Comparison of ENCODE assay signal across 1 cellular context in the genomic region with DNA sequence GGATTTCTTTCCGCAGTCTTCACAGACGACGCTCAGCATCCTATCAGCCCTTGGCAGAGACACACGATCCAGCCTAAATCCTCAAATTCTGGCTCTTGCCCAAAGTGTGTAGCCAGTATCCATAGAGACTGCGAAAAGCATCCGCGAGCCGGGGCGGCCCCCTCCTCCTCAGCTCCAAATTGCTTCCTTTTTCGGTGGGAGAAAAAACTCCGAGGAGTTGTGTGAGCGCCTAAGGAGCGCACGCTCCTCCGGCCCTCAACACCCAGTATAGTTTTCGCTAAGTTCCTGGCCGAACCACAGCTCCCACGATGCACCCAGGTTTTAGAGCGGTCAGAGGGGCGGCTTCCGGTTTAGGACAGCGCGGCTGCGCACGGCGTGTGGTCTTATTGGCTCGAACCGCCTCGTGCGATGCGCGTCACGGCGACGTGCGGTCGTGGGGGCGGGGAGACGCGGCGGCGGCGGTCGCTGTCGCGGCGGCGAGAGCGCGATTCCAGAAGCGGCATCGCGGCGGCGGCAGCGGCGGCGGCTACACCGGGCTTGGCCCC.
TF ChIP-seq lines count a peak whose summit lies in the region.

A gene with protein sequence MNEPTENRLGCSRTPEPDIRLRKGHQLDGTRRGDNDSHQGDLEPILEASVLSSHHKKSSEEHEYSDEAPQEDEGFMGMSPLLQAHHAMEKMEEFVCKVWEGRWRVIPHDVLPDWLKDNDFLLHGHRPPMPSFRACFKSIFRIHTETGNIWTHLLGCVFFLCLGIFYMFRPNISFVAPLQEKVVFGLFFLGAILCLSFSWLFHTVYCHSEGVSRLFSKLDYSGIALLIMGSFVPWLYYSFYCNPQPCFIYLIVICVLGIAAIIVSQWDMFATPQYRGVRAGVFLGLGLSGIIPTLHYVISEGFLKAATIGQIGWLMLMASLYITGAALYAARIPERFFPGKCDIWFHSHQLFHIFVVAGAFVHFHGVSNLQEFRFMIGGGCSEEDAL (plus strand): TSS at position 493 of the 545 bp plus-strand sequence. CDS start 63,274 bp downstream, outside the sequence.

TF ChIP-seq in K562, 482 proteins besides CTCF, POLR2A, EP300 and RAD21 (continued from another document and continues in another):
- TF ChIP-seq, protein P1, sequence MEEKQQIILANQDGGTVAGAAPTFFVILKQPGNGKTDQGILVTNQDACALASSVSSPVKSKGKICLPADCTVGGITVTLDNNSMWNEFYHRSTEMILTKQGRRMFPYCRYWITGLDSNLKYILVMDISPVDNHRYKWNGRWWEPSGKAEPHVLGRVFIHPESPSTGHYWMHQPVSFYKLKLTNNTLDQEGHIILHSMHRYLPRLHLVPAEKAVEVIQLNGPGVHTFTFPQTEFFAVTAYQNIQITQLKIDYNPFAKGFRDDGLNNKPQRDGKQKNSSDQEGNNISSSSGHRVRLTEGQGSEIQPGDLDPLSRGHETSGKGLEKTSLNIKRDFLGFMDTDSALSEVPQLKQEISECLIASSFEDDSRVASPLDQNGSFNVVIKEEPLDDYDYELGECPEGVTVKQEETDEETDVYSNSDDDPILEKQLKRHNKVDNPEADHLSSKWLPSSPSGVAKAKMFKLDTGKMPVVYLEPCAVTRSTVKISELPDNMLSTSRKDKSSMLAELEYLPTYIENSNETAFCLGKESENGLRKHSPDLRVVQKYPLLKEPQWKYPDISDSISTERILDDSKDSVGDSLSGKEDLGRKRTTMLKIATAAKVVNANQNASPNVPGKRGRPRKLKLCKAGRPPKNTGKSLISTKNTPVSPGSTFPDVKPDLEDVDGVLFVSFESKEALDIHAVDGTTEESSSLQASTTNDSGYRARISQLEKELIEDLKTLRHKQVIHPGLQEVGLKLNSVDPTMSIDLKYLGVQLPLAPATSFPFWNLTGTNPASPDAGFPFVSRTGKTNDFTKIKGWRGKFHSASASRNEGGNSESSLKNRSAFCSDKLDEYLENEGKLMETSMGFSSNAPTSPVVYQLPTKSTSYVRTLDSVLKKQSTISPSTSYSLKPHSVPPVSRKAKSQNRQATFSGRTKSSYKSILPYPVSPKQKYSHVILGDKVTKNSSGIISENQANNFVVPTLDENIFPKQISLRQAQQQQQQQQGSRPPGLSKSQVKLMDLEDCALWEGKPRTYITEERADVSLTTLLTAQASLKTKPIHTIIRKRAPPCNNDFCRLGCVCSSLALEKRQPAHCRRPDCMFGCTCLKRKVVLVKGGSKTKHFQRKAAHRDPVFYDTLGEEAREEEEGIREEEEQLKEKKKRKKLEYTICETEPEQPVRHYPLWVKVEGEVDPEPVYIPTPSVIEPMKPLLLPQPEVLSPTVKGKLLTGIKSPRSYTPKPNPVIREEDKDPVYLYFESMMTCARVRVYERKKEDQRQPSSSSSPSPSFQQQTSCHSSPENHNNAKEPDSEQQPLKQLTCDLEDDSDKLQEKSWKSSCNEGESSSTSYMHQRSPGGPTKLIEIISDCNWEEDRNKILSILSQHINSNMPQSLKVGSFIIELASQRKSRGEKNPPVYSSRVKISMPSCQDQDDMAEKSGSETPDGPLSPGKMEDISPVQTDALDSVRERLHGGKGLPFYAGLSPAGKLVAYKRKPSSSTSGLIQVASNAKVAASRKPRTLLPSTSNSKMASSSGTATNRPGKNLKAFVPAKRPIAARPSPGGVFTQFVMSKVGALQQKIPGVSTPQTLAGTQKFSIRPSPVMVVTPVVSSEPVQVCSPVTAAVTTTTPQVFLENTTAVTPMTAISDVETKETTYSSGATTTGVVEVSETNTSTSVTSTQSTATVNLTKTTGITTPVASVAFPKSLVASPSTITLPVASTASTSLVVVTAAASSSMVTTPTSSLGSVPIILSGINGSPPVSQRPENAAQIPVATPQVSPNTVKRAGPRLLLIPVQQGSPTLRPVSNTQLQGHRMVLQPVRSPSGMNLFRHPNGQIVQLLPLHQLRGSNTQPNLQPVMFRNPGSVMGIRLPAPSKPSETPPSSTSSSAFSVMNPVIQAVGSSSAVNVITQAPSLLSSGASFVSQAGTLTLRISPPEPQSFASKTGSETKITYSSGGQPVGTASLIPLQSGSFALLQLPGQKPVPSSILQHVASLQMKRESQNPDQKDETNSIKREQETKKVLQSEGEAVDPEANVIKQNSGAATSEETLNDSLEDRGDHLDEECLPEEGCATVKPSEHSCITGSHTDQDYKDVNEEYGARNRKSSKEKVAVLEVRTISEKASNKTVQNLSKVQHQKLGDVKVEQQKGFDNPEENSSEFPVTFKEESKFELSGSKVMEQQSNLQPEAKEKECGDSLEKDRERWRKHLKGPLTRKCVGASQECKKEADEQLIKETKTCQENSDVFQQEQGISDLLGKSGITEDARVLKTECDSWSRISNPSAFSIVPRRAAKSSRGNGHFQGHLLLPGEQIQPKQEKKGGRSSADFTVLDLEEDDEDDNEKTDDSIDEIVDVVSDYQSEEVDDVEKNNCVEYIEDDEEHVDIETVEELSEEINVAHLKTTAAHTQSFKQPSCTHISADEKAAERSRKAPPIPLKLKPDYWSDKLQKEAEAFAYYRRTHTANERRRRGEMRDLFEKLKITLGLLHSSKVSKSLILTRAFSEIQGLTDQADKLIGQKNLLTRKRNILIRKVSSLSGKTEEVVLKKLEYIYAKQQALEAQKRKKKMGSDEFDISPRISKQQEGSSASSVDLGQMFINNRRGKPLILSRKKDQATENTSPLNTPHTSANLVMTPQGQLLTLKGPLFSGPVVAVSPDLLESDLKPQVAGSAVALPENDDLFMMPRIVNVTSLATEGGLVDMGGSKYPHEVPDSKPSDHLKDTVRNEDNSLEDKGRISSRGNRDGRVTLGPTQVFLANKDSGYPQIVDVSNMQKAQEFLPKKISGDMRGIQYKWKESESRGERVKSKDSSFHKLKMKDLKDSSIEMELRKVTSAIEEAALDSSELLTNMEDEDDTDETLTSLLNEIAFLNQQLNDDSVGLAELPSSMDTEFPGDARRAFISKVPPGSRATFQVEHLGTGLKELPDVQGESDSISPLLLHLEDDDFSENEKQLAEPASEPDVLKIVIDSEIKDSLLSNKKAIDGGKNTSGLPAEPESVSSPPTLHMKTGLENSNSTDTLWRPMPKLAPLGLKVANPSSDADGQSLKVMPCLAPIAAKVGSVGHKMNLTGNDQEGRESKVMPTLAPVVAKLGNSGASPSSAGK (IDR thresholded peaks at IDR 0.05) = peak; percentile 82
- TF ChIP-seq SMARCC2 (IDR thresholded peaks at IDR 0.05; ENCODE audit: low read depth) (no peak), MAFK (IDR thresholded peaks at IDR 0.05; ENCODE audit: low read length) (no peak), SREBF2 (CRISPR knock-in tag; IDR thresholded peaks at IDR 0.05) (no peak), GABPA (tag; conservative IDR thresholded peaks at IDR 0.05; ENCODE audit: low read depth) (peak; percentile 84), ATF7 (IDR thresholded peaks at IDR 0.05) (peak; percentile 34; the same call in 1 of the 2 replicates), PTRF (tag; IDR thresholded peaks at IDR 0.05) (no peak), RHOXF2B (CRISPR knock-in tag; conservative IDR thresholded peaks at IDR 0.05) (no peak), XRCC5 (IDR thresholded peaks at IDR 0.05; ENCODE audit: low read depth, low read length) (no peak), TCF3 (CRISPR knock-in tag; IDR thresholded peaks at IDR 0.05) (no peak), ZNF124 (CRISPR knock-in tag; IDR thresholded peaks at IDR 0.05) (no peak), MED1 (CRISPR knock-in tag; IDR thresholded peaks at IDR 0.05; ENCODE audit: borderline replicate concordance) (no peak), NCOA1 (IDR thresholded peaks at IDR 0.05; ENCODE audit: low read depth) (no peak), ESRRA (IDR thresholded peaks at IDR 0.05; ENCODE audit: borderline replicate concordance, low read depth) (peak; percentile 64; the same call in 1 of the 2 replicates), RUNX1 (IDR thresholded peaks at IDR 0.05; ENCODE audit: low read depth) (no peak), WHSC1 (IDR thresholded peaks at IDR 0.05; ENCODE audit: low read length) (no peak), PML (IDR thresholded peaks at IDR 0.05; ENCODE audit: low read length) (no peak), CBFA2T2 (conservative IDR thresholded peaks at IDR 0.05) (no peak), U2AF1 (optimal IDR thresholded peaks at IDR 0.05; ENCODE audit: low read depth, low read length) (no peak), RB1 (IDR thresholded peaks at IDR 0.05; ENCODE audit: low read depth) (no peak), ZNF707 (CRISPR knock-in tag; conservative IDR thresholded peaks at IDR 0.05) (no peak), BACH1 (tag; IDR thresholded peaks at IDR 0.05) (no peak), CEBPB (tag; IDR thresholded peaks at IDR 0.05) (no peak), NFE2L1 (tag; IDR thresholded peaks at IDR 0.05; ENCODE audit: borderline replicate concordance, low read depth) (no peak), TSC22D4 (tag; IDR thresholded peaks at IDR 0.05) (no peak), ZNF12 (CRISPR knock-in tag; IDR thresholded peaks at IDR 0.05) (no peak), POLR3G (IDR thresholded peaks at IDR 0.05; ENCODE audit: extremely low read depth, insufficient read length, insufficient replicate concordance) (no peak)
- TF ChIP-seq, protein P2, sequence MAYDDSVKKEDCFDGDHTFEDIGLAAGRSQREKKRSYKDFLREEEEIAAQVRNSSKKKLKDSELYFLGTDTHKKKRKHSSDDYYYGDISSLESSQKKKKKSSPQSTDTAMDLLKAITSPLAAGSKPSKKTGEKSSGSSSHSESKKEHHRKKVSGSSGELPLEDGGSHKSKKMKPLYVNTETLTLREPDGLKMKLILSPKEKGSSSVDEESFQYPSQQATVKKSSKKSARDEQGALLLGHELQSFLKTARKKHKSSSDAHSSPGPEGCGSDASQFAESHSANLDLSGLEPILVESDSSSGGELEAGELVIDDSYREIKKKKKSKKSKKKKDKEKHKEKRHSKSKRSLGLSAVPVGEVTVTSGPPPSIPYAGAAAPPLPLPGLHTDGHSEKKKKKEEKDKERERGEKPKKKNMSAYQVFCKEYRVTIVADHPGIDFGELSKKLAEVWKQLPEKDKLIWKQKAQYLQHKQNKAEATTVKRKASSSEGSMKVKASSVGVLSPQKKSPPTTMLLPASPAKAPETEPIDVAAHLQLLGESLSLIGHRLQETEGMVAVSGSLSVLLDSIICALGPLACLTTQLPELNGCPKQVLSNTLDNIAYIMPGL (CRISPR knock-in tag; IDR thresholded peaks at IDR 0.05) = no peak
- TF ChIP-seq, protein P3, sequence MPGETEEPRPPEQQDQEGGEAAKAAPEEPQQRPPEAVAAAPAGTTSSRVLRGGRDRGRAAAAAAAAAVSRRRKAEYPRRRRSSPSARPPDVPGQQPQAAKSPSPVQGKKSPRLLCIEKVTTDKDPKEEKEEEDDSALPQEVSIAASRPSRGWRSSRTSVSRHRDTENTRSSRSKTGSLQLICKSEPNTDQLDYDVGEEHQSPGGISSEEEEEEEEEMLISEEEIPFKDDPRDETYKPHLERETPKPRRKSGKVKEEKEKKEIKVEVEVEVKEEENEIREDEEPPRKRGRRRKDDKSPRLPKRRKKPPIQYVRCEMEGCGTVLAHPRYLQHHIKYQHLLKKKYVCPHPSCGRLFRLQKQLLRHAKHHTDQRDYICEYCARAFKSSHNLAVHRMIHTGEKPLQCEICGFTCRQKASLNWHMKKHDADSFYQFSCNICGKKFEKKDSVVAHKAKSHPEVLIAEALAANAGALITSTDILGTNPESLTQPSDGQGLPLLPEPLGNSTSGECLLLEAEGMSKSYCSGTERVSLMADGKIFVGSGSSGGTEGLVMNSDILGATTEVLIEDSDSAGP (CRISPR knock-in tag; IDR thresholded peaks at IDR 0.05) = no peak
- TF ChIP-seq, protein P4, sequence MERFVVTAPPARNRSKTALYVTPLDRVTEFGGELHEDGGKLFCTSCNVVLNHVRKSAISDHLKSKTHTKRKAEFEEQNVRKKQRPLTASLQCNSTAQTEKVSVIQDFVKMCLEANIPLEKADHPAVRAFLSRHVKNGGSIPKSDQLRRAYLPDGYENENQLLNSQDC (CRISPR knock-in tag; IDR thresholded peaks at IDR 0.05) = no peak
- TF ChIP-seq, protein P5, sequence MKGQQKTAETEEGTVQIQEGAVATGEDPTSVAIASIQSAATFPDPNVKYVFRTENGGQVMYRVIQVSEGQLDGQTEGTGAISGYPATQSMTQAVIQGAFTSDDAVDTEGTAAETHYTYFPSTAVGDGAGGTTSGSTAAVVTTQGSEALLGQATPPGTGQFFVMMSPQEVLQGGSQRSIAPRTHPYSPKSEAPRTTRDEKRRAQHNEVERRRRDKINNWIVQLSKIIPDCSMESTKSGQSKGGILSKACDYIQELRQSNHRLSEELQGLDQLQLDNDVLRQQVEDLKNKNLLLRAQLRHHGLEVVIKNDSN (CRISPR knock-in tag; IDR thresholded peaks at IDR 0.05) = peak; percentile 91
- TF ChIP-seq, protein P6, sequence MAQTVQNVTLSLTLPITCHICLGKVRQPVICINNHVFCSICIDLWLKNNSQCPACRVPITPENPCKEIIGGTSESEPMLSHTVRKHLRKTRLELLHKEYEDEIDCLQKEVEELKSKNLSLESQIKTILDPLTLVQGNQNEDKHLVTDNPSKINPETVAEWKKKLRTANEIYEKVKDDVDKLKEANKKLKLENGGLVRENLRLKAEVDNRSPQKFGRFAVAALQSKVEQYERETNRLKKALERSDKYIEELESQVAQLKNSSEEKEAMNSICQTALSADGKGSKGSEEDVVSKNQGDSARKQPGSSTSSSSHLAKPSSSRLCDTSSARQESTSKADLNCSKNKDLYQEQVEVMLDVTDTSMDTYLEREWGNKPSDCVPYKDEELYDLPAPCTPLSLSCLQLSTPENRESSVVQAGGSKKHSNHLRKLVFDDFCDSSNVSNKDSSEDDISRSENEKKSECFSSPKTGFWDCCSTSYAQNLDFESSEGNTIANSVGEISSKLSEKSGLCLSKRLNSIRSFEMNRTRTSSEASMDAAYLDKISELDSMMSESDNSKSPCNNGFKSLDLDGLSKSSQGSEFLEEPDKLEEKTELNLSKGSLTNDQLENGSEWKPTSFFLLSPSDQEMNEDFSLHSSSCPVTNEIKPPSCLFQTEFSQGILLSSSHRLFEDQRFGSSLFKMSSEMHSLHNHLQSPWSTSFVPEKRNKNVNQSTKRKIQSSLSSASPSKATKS (CRISPR knock-in tag; IDR thresholded peaks at IDR 0.05) = no peak
- TF ChIP-seq, protein P7, sequence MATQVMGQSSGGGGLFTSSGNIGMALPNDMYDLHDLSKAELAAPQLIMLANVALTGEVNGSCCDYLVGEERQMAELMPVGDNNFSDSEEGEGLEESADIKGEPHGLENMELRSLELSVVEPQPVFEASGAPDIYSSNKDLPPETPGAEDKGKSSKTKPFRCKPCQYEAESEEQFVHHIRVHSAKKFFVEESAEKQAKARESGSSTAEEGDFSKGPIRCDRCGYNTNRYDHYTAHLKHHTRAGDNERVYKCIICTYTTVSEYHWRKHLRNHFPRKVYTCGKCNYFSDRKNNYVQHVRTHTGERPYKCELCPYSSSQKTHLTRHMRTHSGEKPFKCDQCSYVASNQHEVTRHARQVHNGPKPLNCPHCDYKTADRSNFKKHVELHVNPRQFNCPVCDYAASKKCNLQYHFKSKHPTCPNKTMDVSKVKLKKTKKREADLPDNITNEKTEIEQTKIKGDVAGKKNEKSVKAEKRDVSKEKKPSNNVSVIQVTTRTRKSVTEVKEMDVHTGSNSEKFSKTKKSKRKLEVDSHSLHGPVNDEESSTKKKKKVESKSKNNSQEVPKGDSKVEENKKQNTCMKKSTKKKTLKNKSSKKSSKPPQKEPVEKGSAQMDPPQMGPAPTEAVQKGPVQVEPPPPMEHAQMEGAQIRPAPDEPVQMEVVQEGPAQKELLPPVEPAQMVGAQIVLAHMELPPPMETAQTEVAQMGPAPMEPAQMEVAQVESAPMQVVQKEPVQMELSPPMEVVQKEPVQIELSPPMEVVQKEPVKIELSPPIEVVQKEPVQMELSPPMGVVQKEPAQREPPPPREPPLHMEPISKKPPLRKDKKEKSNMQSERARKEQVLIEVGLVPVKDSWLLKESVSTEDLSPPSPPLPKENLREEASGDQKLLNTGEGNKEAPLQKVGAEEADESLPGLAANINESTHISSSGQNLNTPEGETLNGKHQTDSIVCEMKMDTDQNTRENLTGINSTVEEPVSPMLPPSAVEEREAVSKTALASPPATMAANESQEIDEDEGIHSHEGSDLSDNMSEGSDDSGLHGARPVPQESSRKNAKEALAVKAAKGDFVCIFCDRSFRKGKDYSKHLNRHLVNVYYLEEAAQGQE (CRISPR knock-in tag; IDR thresholded peaks at IDR 0.05; ENCODE audit: low read depth) = no peak
